ENCODE assay signal across 8 cellular contexts in the genomic region with DNA sequence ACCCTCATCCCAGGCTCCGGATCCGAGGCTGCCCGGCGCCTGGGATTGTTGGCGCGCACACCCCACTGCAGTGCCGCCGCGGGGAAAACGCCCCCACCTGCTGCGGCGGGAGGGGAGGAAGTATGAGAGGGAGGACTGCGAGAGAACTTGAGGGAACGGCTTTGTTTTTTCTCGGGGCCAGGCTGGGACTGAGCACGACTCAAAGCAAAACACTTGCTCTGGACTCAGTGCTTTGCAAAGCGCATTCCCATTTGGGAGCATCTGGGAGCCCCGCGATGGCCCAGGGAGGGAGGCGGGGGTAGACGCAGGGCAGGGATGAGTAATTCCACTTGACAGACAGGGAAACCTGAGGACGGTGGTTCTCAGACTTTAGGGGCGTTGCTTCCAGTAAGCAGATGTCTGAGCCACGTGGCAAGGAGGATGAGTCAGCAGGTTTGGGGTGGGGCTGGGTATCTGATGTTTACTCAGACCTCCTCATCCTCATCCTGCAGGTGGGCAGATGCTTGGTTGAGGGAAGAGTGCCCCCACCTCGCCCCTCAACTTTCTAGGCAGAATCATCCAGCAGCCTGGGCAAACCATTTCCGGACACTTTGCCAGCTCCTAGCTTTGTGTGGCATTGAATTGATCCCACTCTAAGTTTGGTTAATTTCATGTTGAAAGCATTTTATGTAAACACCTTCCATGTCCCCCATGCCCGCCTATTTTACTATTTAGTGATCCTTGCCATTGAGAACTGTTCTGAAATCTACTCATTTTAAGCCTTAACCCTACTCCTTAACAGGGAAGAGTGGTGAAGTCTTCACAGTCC. TPM values are rescaled to one million over a fixed set of nuclear protein-coding genes. Genes with fewer than 3 reads are reported as not detected.
A peak's percentile ranks its signal among the peaks of the same experiment; 100 is the strongest.
DNase-seq lines count a peak whose midpoint lies in the region; ATAC-seq lines count a peak whose summit lies in the region.

No MANE protein-coding gene starts in this region.

- no peaks in the 10 kb centered on the region for H3K9me3 ChIP-seq in BLaER1 treated with 17β-estradiol and CSF1 and Interleukin-3, amounts not matched to agents 10 nM and 100 nM (replicated peaks in 1 of 11)
- no peaks in the 10 kb centered on the region for H3K9me3 ChIP-seq in MG63
- no peaks in the 10 kb centered on the region for H3K9me3 ChIP-seq in SJCRH30 (replicated peaks)

- peak overlapping the region; percentile 14 to 71 (median 44); a peak in 17 of 22 replicates for H3K9ac ChIP-seq in BLaER1 treated with 17β-estradiol and CSF1 and Interleukin-3, amounts not matched to agents 10 nM and 100 nM
- H3K9ac ChIP-seq in rectal smooth muscle tissue (ENCODE audit: low read length), result no peak overlapping the region

- peak overlapping the region; percentile 86 to 98 (median 95) for H3K4me2 ChIP-seq in BLaER1 treated with 17β-estradiol and CSF1 and Interleukin-3, amounts not matched to agents 10 nM and 100 nM

- H3K4me1 ChIP-seq in BLaER1 treated with 17β-estradiol and CSF1 and Interleukin-3, amounts not matched to agents 10 nM and 100 nM, result peaks cover 25 to 48% (median 33%) of the 10 kb centered on the region in 10 experiments
- H3K4me1 ChIP-seq in SJCRH30 (peaks cover 19% of the 10 kb centered on the region), rectal smooth muscle tissue (ENCODE audit: control insufficient read depth, insufficient read depth, low read length) (peaks cover 4% of the 10 kb centered on the region)

- peak overlapping the region; percentile 32 to 66 (median 51); a peak in 19 of 20 replicates for H3K4me3 ChIP-seq in BLaER1 treated with 17β-estradiol and CSF1 and Interleukin-3, amounts not matched to agents 10 nM and 100 nM
- H3K4me3 ChIP-seq in MG63 (peak overlapping the region; percentile 20), SJCRH30 (peak overlapping the region; percentile 38), rectal smooth muscle tissue (ENCODE audit: low read length) (peak overlapping the region; percentile 40)

- intact Hi-C loops in head of caudate nucleus (cut with DNase I), result loop anchor here (10.0 kb wide), 1 partner anchor 174 kb away; a partner anchor contains a TSS

- ATAC-seq in GM21423 (IDR thresholded peaks at IDR 0.05; ENCODE audit: unreplicated experiment) (peak; percentile 59), HG02981 (IDR thresholded peaks at IDR 0.05; ENCODE audit: unreplicated experiment) (no peak)

- DNase-seq in MG63 (peak; percentile 84), SJCRH30 (peak; percentile 85 to 87), head of caudate nucleus (peak; percentile 58 to 95 (median 82))
- DNase-seq in activated naive CD4-positive, alpha-beta T cell (lab: John Stamatoyannopoulos, UW), result peak in 3 of 4 experiments; percentile 14 to 63 (median 60)

- no peaks in the 10 kb centered on the region; a peak in 1 of 22 replicates for H4K20me1 ChIP-seq in BLaER1 treated with 17β-estradiol and CSF1 and Interleukin-3, amounts not matched to agents 10 nM and 100 nM

- H3K36me3 ChIP-seq in BLaER1 treated with 17β-estradiol and CSF1 and Interleukin-3, amounts not matched to agents 10 nM and 100 nM, result no peaks in the 10 kb centered on the region
- H3K36me3 ChIP-seq in MG63 (no peaks in the 10 kb centered on the region), SJCRH30 (no peaks in the 10 kb centered on the region), rectal smooth muscle tissue (ENCODE audit: control insufficient read depth, insufficient read depth, low read length) (no peaks in the 10 kb centered on the region)

- peak overlapping the region in 8 of 11 experiments; percentile 17 to 59 (median 36); a peak in 13 of 22 replicates for H3K27ac ChIP-seq in BLaER1 treated with 17β-estradiol and CSF1 and Interleukin-3, amounts not matched to agents 10 nM and 100 nM
- 0 out of 2 replicates have a peak overlapping the region, but pooled peaks have one; percentile 14 for H3K27ac ChIP-seq in SJCRH30
- no peak overlapping the region for H3K27ac ChIP-seq in rectal smooth muscle tissue (ENCODE audit: low read depth, low read length)

- peaks cover 22 to 40% (median 35%) of the 10 kb centered on the region in 11 experiments for H3K27me3 ChIP-seq in BLaER1 treated with 17β-estradiol and CSF1 and Interleukin-3, amounts not matched to agents 10 nM and 100 nM
- peaks cover 16% of the 10 kb centered on the region for H3K27me3 ChIP-seq in MG63
- H3K27me3 ChIP-seq in SJCRH30, result no peaks in the 10 kb centered on the region
- peaks cover 12% of the 10 kb centered on the region for H3K27me3 ChIP-seq in rectal smooth muscle tissue (ENCODE audit: control insufficient read depth, insufficient read depth, low read length)

RNA-seq across cellular contexts. Expression of a gene that starts 1.5 kb away (rescaled TPM):
- 0.33 TPM in 1 of 2 replicates, not detected in the other for total RNA-seq in MG63 (2014; rRNA removed; shearing (Covaris generic); ENCODE audit: low replicate concordance)
- total RNA-seq in SJCRH30 (2014; rRNA removed; shearing (Covaris generic)), result 1.3 and 1.9 TPM in 2 replicates

RNA-seq across cellular contexts. Expression of a gene that starts 37.1 kb away (rescaled TPM):
- total RNA-seq in MG63 (2014; rRNA removed; shearing (Covaris generic); ENCODE audit: low replicate concordance), result not detected in 2 replicates
- total RNA-seq in SJCRH30 (2014; rRNA removed; shearing (Covaris generic)), result 0.22 TPM in 1 of 2 replicates, not detected in the other

RNA-seq across cellular contexts. Expression of a gene that starts 41.0 kb away (rescaled TPM):
- total RNA-seq in MG63 (2014; rRNA removed; shearing (Covaris generic); ENCODE audit: low replicate concordance), result not detected in 2 replicates
- total RNA-seq in SJCRH30 (2014; rRNA removed; shearing (Covaris generic)), result 0.30 and 0.48 TPM in 2 replicates
